Comparison of ENCODE assay signal across 14 cellular contexts in the genomic region with DNA sequence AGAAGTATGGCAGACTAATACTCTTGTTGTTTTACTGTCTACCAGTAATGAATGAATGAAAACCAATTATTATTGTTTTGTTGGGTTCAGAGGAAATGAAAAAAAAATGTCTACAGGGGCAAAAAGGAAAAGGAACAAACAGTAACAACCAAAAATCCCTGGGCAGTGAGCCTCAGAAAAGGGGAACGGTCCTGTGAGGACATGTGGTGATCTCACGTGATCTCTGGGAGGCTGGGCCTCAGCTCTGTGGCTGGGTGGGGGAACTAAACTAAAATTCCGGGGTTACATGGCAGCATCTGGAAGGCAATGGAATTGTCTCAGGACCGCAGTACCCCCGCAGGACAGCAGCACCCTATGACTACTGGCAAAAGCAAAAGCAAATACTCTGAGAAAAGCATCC.
DNase-seq lines count a peak whose midpoint lies in the region; TF ChIP-seq lines count a peak whose summit lies in the region.
"Had no signal": no experiment of that assay in that cellular context is flagged by ENCODE, and none has a peak within 500 bp of the region (broad histone marks: within the 10 kb centered on the region; RNA-seq: fewer than 3 reads in every experiment).

No MANE protein-coding gene starts in this region.

- H3K9me3 Mint-ChIP-seq in activated CD4-positive, alpha-beta T cell treated with anti-CD3 and anti-CD28 coated beads, Interleukin-2, amount 10 ng/mL, durations not matched to agents 24 days and 14 days, result no peaks in the 10 kb centered on the region
- H3K9me3 Mint-ChIP-seq in activated naive CD8-positive, alpha-beta T cell treated with anti-CD3 and anti-CD28 coated beads for 36 hours, result peaks cover 8% of the 10 kb centered on the region
- peaks cover 35% of the 10 kb centered on the region for H3K9me3 Mint-ChIP-seq in nephron progenitor cell
- no peaks in the 10 kb centered on the region for H3K9me3 Mint-ChIP-seq in activated T-cell treated with anti-CD3 and anti-CD28 coated beads, Interleukin-2, amount 50 U/mL, for 24 hours

- DNase-seq in activated CD4-positive, alpha-beta T cell treated with anti-CD3 and anti-CD28 coated beads, Interleukin-2, amount 10 ng/mL, durations not matched to agents 24 days and 14 days, result no peak
- DNase-seq in activated CD4-positive, alpha-beta T cell treated with anti-CD3 and anti-CD28 coated beads for 4 hours, result no peak
- peak; percentile 73 for DNase-seq in MV-4-11 (lab: John Stamatoyannopoulos, UW)
- no peak for DNase-seq in activated naive CD8-positive, alpha-beta T cell treated with anti-CD3 and anti-CD28 coated beads for 36 hours
- DNase-seq in nephron progenitor cell, result no peak
- no peak for DNase-seq in occipital lobe (lab: John Stamatoyannopoulos, UW)
- no peak for DNase-seq in activated T-cell treated with anti-CD3 and anti-CD28 coated beads, Interleukin-2, amount 50 U/mL, for 24 hours
- DNase-seq in NCI-H748 (lab: John Stamatoyannopoulos, UW; ENCODE audit: unreplicated experiment), result no peak
- DNase-seq: DMS79 treated with DMSO at 0.1 percent for 48 hours, GOT3, NCI-H1694 treated with DMSO at 0.1 percent for 48 hours, NCI-H774, Peyer's patch, Right ventricle myocardium superior had no signal

- peaks cover 1% of the 10 kb centered on the region for H3K27me3 Mint-ChIP-seq in activated CD4-positive, alpha-beta T cell treated with anti-CD3 and anti-CD28 coated beads, Interleukin-2, amount 10 ng/mL, durations not matched to agents 24 days and 14 days
- H3K27me3 Mint-ChIP-seq in activated naive CD8-positive, alpha-beta T cell treated with anti-CD3 and anti-CD28 coated beads for 36 hours, result peaks cover 11% of the 10 kb centered on the region
- no peaks in the 10 kb centered on the region for H3K27me3 Mint-ChIP-seq in nephron progenitor cell (ENCODE audit: low read depth, poor library complexity)
- peaks cover 3% of the 10 kb centered on the region for H3K27me3 Mint-ChIP-seq in activated T-cell treated with anti-CD3 and anti-CD28 coated beads, Interleukin-2, amount 50 U/mL, for 24 hours

- no peak overlapping the region for H3K4me3 Mint-ChIP-seq in activated CD4-positive, alpha-beta T cell treated with anti-CD3 and anti-CD28 coated beads, Interleukin-2, amount 10 ng/mL, durations not matched to agents 24 days and 14 days
- no peak overlapping the region for H3K4me3 Mint-ChIP-seq in activated naive CD8-positive, alpha-beta T cell treated with anti-CD3 and anti-CD28 coated beads for 36 hours
- peak overlapping the region; percentile 11 for H3K4me3 Mint-ChIP-seq in nephron progenitor cell
- H3K4me3 Mint-ChIP-seq in activated T-cell treated with anti-CD3 and anti-CD28 coated beads, Interleukin-2, amount 50 U/mL, for 24 hours, result no peak overlapping the region

- peaks cover 20% of the 10 kb centered on the region for H3K4me1 Mint-ChIP-seq in activated CD4-positive, alpha-beta T cell treated with anti-CD3 and anti-CD28 coated beads, Interleukin-2, amount 10 ng/mL, durations not matched to agents 24 days and 14 days
- peaks cover 8% of the 10 kb centered on the region for H3K4me1 Mint-ChIP-seq in activated naive CD8-positive, alpha-beta T cell treated with anti-CD3 and anti-CD28 coated beads for 36 hours
- peaks cover 43% of the 10 kb centered on the region for H3K4me1 Mint-ChIP-seq in nephron progenitor cell
- H3K4me1 Mint-ChIP-seq in activated T-cell treated with anti-CD3 and anti-CD28 coated beads, Interleukin-2, amount 50 U/mL, for 24 hours (ENCODE audit: low read depth), result peaks cover 50% of the 10 kb centered on the region

- peak overlapping the region; percentile 37 for H3K27ac Mint-ChIP-seq in activated CD4-positive, alpha-beta T cell treated with anti-CD3 and anti-CD28 coated beads, Interleukin-2, amount 10 ng/mL, durations not matched to agents 24 days and 14 days
- H3K27ac Mint-ChIP-seq in activated naive CD8-positive, alpha-beta T cell treated with anti-CD3 and anti-CD28 coated beads for 36 hours, result peak overlapping the region; percentile 21
- peak overlapping the region; percentile 74 for H3K27ac Mint-ChIP-seq in nephron progenitor cell
- H3K27ac Mint-ChIP-seq in activated T-cell treated with anti-CD3 and anti-CD28 coated beads, Interleukin-2, amount 50 U/mL, for 24 hours, result no peak overlapping the region

- intact Hi-C loops in activated CD4-positive, alpha-beta T cell treated with anti-CD3 and anti-CD28 coated beads, Interleukin-2, amount 10 ng/mL, durations not matched to agents 24 days and 14 days (cut with micrococcal nuclease), result no loop called here

- H3K36me3 Mint-ChIP-seq in activated CD4-positive, alpha-beta T cell treated with anti-CD3 and anti-CD28 coated beads, Interleukin-2, amount 10 ng/mL, durations not matched to agents 24 days and 14 days (ENCODE audit: low read depth), result peaks cover 7% of the 10 kb centered on the region
- no peaks in the 10 kb centered on the region for H3K36me3 Mint-ChIP-seq in activated naive CD8-positive, alpha-beta T cell treated with anti-CD3 and anti-CD28 coated beads for 36 hours
- peaks cover 76% of the 10 kb centered on the region for H3K36me3 Mint-ChIP-seq in nephron progenitor cell (ENCODE audit: low read depth)
- peaks cover 5% of the 10 kb centered on the region for H3K36me3 Mint-ChIP-seq in activated T-cell treated with anti-CD3 and anti-CD28 coated beads, Interleukin-2, amount 50 U/mL, for 24 hours (ENCODE audit: low read depth)

- no peak for TF ChIP-seq CTCF in nephron progenitor cell (IDR thresholded peaks at IDR 0.05)
